ENCODE assay signal across 1 cellular context in the genomic region with DNA sequence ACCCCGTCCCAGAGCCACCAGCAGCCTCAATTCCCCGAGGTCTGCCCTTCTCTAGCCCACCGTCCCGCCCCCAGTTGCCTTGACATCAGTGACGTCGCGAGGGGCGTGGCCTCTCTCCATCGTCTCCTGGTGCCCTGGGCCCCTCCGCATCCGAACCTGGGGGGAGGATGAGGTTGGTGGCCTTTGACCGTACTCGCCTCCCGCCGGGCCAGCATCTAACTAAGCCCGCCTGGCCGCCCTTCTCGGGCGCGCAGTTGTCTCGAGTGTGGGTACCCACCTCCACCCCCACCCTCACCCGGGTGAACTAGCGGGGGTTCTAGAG.
TF ChIP-seq lines count a peak whose summit lies in the region.

No MANE protein-coding gene starts in this region.

TF ChIP-seq in K562, 482 proteins besides CTCF, POLR2A, EP300 and RAD21 (continued from another document):
- TF ChIP-seq, protein P1, sequence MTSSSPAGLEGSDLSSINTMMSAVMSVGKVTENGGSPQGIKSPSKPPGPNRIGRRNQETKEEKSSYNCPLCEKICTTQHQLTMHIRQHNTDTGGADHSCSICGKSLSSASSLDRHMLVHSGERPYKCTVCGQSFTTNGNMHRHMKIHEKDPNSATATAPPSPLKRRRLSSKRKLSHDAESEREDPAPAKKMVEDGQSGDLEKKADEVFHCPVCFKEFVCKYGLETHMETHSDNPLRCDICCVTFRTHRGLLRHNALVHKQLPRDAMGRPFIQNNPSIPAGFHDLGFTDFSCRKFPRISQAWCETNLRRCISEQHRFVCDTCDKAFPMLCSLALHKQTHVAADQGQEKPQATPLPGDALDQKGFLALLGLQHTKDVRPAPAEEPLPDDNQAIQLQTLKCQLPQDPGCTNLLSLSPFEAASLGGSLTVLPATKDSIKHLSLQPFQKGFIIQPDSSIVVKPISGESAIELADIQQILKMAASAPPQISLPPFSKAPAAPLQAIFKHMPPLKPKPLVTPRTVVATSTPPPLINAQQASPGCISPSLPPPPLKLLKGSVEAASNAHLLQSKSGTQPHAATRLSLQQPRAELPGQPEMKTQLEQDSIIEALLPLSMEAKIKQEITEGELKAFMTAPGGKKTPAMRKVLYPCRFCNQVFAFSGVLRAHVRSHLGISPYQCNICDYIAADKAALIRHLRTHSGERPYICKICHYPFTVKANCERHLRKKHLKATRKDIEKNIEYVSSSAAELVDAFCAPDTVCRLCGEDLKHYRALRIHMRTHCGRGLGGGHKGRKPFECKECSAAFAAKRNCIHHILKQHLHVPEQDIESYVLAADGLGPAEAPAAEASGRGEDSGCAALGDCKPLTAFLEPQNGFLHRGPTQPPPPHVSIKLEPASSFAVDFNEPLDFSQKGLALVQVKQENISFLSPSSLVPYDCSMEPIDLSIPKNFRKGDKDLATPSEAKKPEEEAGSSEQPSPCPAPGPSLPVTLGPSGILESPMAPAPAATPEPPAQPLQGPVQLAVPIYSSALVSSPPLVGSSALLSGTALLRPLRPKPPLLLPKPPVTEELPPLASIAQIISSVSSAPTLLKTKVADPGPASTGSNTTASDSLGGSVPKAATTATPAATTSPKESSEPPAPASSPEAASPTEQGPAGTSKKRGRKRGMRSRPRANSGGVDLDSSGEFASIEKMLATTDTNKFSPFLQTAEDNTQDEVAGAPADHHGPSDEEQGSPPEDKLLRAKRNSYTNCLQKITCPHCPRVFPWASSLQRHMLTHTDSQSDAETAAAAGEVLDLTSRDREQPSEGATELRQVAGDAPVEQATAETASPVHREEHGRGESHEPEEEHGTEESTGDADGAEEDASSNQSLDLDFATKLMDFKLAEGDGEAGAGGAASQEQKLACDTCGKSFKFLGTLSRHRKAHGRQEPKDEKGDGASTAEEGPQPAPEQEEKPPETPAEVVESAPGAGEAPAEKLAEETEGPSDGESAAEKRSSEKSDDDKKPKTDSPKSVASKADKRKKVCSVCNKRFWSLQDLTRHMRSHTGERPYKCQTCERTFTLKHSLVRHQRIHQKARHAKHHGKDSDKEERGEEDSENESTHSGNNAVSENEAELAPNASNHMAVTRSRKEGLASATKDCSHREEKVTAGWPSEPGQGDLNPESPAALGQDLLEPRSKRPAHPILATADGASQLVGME (CRISPR knock-in tag; IDR thresholded peaks at IDR 0.05): peak; percentile 93; the same call in 1 of the 2 replicates
- TF ChIP-seq, protein P2, sequence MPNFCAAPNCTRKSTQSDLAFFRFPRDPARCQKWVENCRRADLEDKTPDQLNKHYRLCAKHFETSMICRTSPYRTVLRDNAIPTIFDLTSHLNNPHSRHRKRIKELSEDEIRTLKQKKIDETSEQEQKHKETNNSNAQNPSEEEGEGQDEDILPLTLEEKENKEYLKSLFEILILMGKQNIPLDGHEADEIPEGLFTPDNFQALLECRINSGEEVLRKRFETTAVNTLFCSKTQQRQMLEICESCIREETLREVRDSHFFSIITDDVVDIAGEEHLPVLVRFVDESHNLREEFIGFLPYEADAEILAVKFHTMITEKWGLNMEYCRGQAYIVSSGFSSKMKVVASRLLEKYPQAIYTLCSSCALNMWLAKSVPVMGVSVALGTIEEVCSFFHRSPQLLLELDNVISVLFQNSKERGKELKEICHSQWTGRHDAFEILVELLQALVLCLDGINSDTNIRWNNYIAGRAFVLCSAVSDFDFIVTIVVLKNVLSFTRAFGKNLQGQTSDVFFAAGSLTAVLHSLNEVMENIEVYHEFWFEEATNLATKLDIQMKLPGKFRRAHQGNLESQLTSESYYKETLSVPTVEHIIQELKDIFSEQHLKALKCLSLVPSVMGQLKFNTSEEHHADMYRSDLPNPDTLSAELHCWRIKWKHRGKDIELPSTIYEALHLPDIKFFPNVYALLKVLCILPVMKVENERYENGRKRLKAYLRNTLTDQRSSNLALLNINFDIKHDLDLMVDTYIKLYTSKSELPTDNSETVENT (CRISPR knock-in tag; IDR thresholded peaks at IDR 0.05): peak; percentile 58
- no peak for TF ChIP-seq NR2C1 (IDR thresholded peaks at IDR 0.05)
- 0 out of 2 replicates have a peak, but pooled peaks have one; percentile 7 for TF ChIP-seq NR2C1 (tag; IDR thresholded peaks at IDR 0.05)
- TF ChIP-seq SRSF9 (IDR thresholded peaks at IDR 0.05; ENCODE audit: borderline replicate concordance, low read depth, low read length): no peak
- no peak for TF ChIP-seq FOXM1 (IDR thresholded peaks at IDR 0.05; ENCODE audit: low read depth)
- peak; percentile 69; the same call in 1 of the 2 replicates for TF ChIP-seq FOXM1 (CRISPR knock-in tag; IDR thresholded peaks at IDR 0.05; ENCODE audit: low read depth)
- no peak for TF ChIP-seq NFYB (IDR thresholded peaks at IDR 0.05; ENCODE audit: extremely low read depth, insufficient read length)
- no peak for TF ChIP-seq PTRF (tag; IDR thresholded peaks at IDR 0.05)
- TF ChIP-seq ZNF584 (CRISPR knock-in tag; IDR thresholded peaks at IDR 0.05; ENCODE audit: low read depth): no peak
- peak; percentile 83 for TF ChIP-seq PRDM10 (IDR thresholded peaks at IDR 0.05; ENCODE audit: partially characterized antibody)
- TF ChIP-seq TAF7 (tag; IDR thresholded peaks at IDR 0.05): no peak
- TF ChIP-seq THRAP3 (IDR thresholded peaks at IDR 0.05; ENCODE audit: borderline replicate concordance): no peak
- no peak for TF ChIP-seq ELF4 (CRISPR knock-in tag; IDR thresholded peaks at IDR 0.05)
- TF ChIP-seq LEF1 (IDR thresholded peaks at IDR 0.05): no peak
- no peak for TF ChIP-seq CXXC5 (CRISPR knock-in tag; IDR thresholded peaks at IDR 0.05)
- TF ChIP-seq L3MBTL2 (IDR thresholded peaks at IDR 0.05): no peak
- TF ChIP-seq KAT7 (CRISPR knock-in tag; IDR thresholded peaks at IDR 0.05; ENCODE audit: borderline replicate concordance): peak; percentile 87; the same call in 1 of the 2 replicates
- TF ChIP-seq KDM1A (IDR thresholded peaks at IDR 0.05): peak; percentile 64 to 87
- no peak for TF ChIP-seq CAMTA2 (CRISPR knock-in tag; conservative IDR thresholded peaks at IDR 0.05)
- TF ChIP-seq ZNF124 (CRISPR knock-in tag; IDR thresholded peaks at IDR 0.05): no peak
- no peak for TF ChIP-seq CBFA2T2 (conservative IDR thresholded peaks at IDR 0.05)
- TF ChIP-seq XRCC5 (IDR thresholded peaks at IDR 0.05; ENCODE audit: low read depth, low read length): no peak; the same call in 1 of the 2 replicates
- 0 out of 2 replicates have a peak, but pooled peaks have one; percentile 55 for TF ChIP-seq NR4A1 (CRISPR knock-in tag; IDR thresholded peaks at IDR 0.05)
- no peak for TF ChIP-seq NR4A1 (tag; IDR thresholded peaks at IDR 0.05)
- no peak for TF ChIP-seq RBM34 (IDR thresholded peaks at IDR 0.05; ENCODE audit: borderline replicate concordance, insufficient read depth, low read length)
- TF ChIP-seq, protein P3, sequence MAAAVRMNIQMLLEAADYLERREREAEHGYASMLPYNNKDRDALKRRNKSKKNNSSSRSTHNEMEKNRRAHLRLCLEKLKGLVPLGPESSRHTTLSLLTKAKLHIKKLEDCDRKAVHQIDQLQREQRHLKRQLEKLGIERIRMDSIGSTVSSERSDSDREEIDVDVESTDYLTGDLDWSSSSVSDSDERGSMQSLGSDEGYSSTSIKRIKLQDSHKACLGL (CRISPR knock-in tag; IDR thresholded peaks at IDR 0.05; ENCODE audit: borderline replicate concordance, poor library complexity, severe bottlenecking): no peak
- TF ChIP-seq, protein P4, sequence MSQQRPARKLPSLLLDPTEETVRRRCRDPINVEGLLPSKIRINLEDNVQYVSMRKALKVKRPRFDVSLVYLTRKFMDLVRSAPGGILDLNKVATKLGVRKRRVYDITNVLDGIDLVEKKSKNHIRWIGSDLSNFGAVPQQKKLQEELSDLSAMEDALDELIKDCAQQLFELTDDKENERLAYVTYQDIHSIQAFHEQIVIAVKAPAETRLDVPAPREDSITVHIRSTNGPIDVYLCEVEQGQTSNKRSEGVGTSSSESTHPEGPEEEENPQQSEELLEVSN (IDR thresholded peaks at IDR 0.05; ENCODE audit: borderline replicate concordance in 1 of 2, extremely low read depth in 1 of 2, insufficient read depth in 1 of 2, insufficient read length in 1 of 2, low read depth in 1 of 2, low read length in 1 of 2, poor library complexity in 1 of 2, severe bottlenecking in 1 of 2): peak in 1 of 2 experiments; percentile 27
- peak; percentile 89; the same call in 1 of the 2 replicates for TF ChIP-seq POLR2G (IDR thresholded peaks at IDR 0.05; ENCODE audit: low read depth, low read length)
TF ChIP-seq in K562: peak in this region for 23.
